8 cellular contexts compared by ENCODE assay signal in genomic region chr6:108541843-108542795, GRCh38. TPM values are rescaled to one million over a fixed set of nuclear protein-coding genes. Genes with fewer than 3 reads are reported as not detected.
DNase-seq lines count a peak whose midpoint lies in the region; ATAC-seq and TF ChIP-seq lines count a peak whose summit lies in the region.

No MANE protein-coding gene starts in this region.

- DNase-seq in NB4 (ENCODE audit: low read depth) (peak; percentile 86), SKM-1 (lab: John Stamatoyannopoulos, UW; ENCODE audit: unreplicated experiment) (peak; percentile 71), heart right ventricle (peak; percentile 40 to 72), putamen (ENCODE audit: low spot score) (peak; percentile 78)
- peak; percentile 26 for DNase-seq in activated naive CD8-positive, alpha-beta T cell treated with anti-CD3 and anti-CD28 coated beads, Interleukin-2, amount 50 U/mL, for 16 hours (ENCODE audit: low read depth, low spot score)

- peak; percentile 67 for ATAC-seq in GM19372 (IDR thresholded peaks at IDR 0.05; ENCODE audit: low read depth, unreplicated experiment)
- peak; percentile 65 to 90 (median 82) for ATAC-seq in heart right ventricle
- ATAC-seq in HG02981 (IDR thresholded peaks at IDR 0.05; ENCODE audit: unreplicated experiment): no peak

- peaks cover 0 to 7% (median 3%) of the 10 kb centered on the region in 11 experiments; a peak in 4 of 22 replicates for H3K9me3 ChIP-seq in BLaER1 treated with 17β-estradiol and CSF1 and Interleukin-3, amounts not matched to agents 10 nM and 100 nM (replicated peaks in 1 of 11)
- peaks cover 0 to 10% (median 0%) of the 10 kb centered on the region in 11 donors for H3K9me3 ChIP-seq in heart right ventricle

- peaks cover 0 to 30% (median 19%) of the 10 kb centered on the region in 10 experiments; a peak in 19 of 20 replicates for H3K4me1 ChIP-seq in BLaER1 treated with 17β-estradiol and CSF1 and Interleukin-3, amounts not matched to agents 10 nM and 100 nM
- H3K4me1 ChIP-seq in heart right ventricle: peaks cover 0 to 9% (median 0%) of the 10 kb centered on the region in 9 donors

- no peaks in the 10 kb centered on the region for H3K36me3 ChIP-seq in BLaER1 treated with 17β-estradiol and CSF1 and Interleukin-3, amounts not matched to agents 10 nM and 100 nM
- H3K36me3 ChIP-seq in heart right ventricle: no peaks in the 10 kb centered on the region

- peak; percentile 78 for TF ChIP-seq CTCF in NB4 (IDR thresholded peaks at IDR 0.05; ENCODE audit: low read depth, low read length)
- TF ChIP-seq CTCF in heart right ventricle (IDR thresholded peaks at IDR 0.05): peak; percentile 76 to 92 (median 85)

- no peak overlapping the region for H3K4me3 ChIP-seq in BLaER1 treated with 17β-estradiol and CSF1 and Interleukin-3, amounts not matched to agents 10 nM and 100 nM
- H3K4me3 ChIP-seq in NB4 (ENCODE audit: low read depth, low read length) (no peak overlapping the region), heart right ventricle (peak overlapping the region in 1 of 10 donors; percentile 6)

- H3K27me3 ChIP-seq in BLaER1 treated with 17β-estradiol and CSF1 and Interleukin-3, amounts not matched to agents 10 nM and 100 nM: no peaks in the 10 kb centered on the region
- H3K27me3 ChIP-seq in heart right ventricle: no peaks in the 10 kb centered on the region

- TF ChIP-seq POLR2A in NB4 (IDR thresholded peaks at IDR 0.05; ENCODE audit: extremely low read depth, insufficient read length): no peak

- intact Hi-C loops in heart right ventricle (cut with DNase I): loop anchor here (1.0 to 10.0 kb wide), 18 partner anchors 240 to 1155 kb away; no protein-coding TSS in a partner anchor

- peak overlapping the region in 7 of 11 experiments; percentile 7 to 50 (median 24); a peak in 8 of 22 replicates for H3K9ac ChIP-seq in BLaER1 treated with 17β-estradiol and CSF1 and Interleukin-3, amounts not matched to agents 10 nM and 100 nM

- H4K20me1 ChIP-seq in BLaER1 treated with 17β-estradiol and CSF1 and Interleukin-3, amounts not matched to agents 10 nM and 100 nM: no peaks in the 10 kb centered on the region

- peak overlapping the region in 3 of 11 experiments; percentile 31 to 45 (median 35); a peak in 4 of 22 replicates for H3K27ac ChIP-seq in BLaER1 treated with 17β-estradiol and CSF1 and Interleukin-3, amounts not matched to agents 10 nM and 100 nM
- no peak overlapping the region for H3K27ac ChIP-seq in heart right ventricle

- H3K4me2 ChIP-seq in BLaER1 treated with 17β-estradiol and CSF1 and Interleukin-3, amounts not matched to agents 10 nM and 100 nM: peak overlapping the region; percentile 24 to 56 (median 44); a peak in 19 of 22 replicates

- 25 to 30% methylated on average over 6 of the region's 6 CpGs for WGBS in heart right ventricle, 2 donors

RNA-seq across cellular contexts. Expression of gene FOXO3, which starts 18.6 kb away (rescaled TPM):
- total RNA-seq in heart right ventricle: 10 to 100 TPM; 29.4 to 52.6 (median 37.7) TPM
- 10 to 100 TPM; 16.8 to 19.3 TPM for polyA plus RNA-seq in heart right ventricle

Comparison
In these comparisons a context has a peak if more than half of its experiments do, and no peak if none do; other contexts are left out.
1. DNase-seq: peak in every context shown above with its lines; median percentile 86 in NB4; 78 in putamen; 71 in SKM-1; 56 in heart right ventricle; 26 in activated naive CD8-positive, alpha-beta T cell treated with anti-CD3 and anti-CD28 coated beads, Interleukin-2, amount 50 U/mL, for 16 hours.